Comparison of ENCODE assay signal across 27 cellular contexts in the genomic region with DNA sequence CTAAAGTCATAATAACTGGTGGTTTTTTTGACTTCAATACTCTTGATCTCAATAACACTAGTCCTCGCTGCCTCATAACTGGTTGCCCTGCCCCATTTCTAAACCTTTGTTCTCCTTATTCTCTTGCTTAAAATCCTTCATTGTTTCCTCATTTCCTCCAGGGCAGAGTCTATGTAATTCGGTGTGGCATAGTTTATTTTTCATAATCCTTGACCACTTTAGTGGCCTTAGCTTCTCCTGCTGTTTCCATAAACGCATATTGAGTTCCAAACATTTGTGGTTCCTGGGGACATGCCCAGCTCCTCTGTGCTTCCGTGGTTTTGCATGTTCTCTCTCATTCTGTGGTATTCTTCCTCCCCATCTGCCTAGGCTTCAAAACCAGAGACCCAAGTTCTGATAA.
A peak's percentile ranks its signal among the peaks of the same experiment; 100 is the strongest.
DNase-seq lines count a peak whose midpoint lies in the region; ATAC-seq and TF ChIP-seq lines count a peak whose summit lies in the region.
"Had no signal": no experiment of that assay in that cellular context is flagged by ENCODE, and none has a peak within 500 bp of the region (broad histone marks: within the 10 kb centered on the region; RNA-seq: fewer than 3 reads in every experiment).

No MANE protein-coding gene starts in this region.

- H3K9me3 Mint-ChIP-seq in nephron progenitor cell: no peaks in the 10 kb centered on the region
- H3K9me3 Mint-ChIP-seq: activated CD8-positive, alpha-beta T cell treated with anti-CD3 and anti-CD28 coated beads for 36 hours; CD4-positive, alpha-beta T cell; central memory CD8-positive, alpha-beta T cell; nephron; stimulated activated naive B cell treated with anti-CD40 and anti-IgM and Interleukin-4, amounts not matched to agents 10 μg/mL and 1 μg/mL and 100 μg/mL, for 72 hours had no signal

- peak; percentile 9 for DNase-seq in GM04503 (ENCODE audit: low read depth)
- peak; percentile 30 to 57 for DNase-seq in NOMO-1 (lab: John Stamatoyannopoulos, UW; ENCODE audit: unreplicated experiment in 2 of 2)
- peak; percentile 58 for DNase-seq in astrocyte of the spinal cord (ENCODE audit: low read depth, low spot score)
- DNase-seq in nephron progenitor cell: no peak
- DNase-seq in iPS-NIHi11 (ENCODE audit: low spot score): no peak
- no peak for DNase-seq in NCI-H69 (lab: John Stamatoyannopoulos, UW)
- DNase-seq: activated CD8-positive, alpha-beta T cell treated with anti-CD3 and anti-CD28 coated beads for 36 hours; activated naive CD4-positive, alpha-beta T cell; activated T-cell treated with anti-CD3 and anti-CD28 coated beads, Interleukin-2, amount 50 U/mL, for 1 hour; amygdala; CD4-positive, alpha-beta T cell; effector CD8-positive, alpha-beta T cell; GOT3; Kasumi-1; NCI-H1436; NCI-H526 treated with DMSO at 0.1 percent for 48 hours; PC-3; SHP77 treated with DMSO at 0.1 percent for 48 hours; stimulated activated naive B cell treated with anti-CD40 and anti-IgM and Interleukin-4, amounts not matched to agents 10 μg/mL and 1 μg/mL and 100 μg/mL, for 72 hours; T-helper 2 cell; WERI-Rb-1 had no signal

- H3K4me3 Mint-ChIP-seq in nephron progenitor cell: no peak overlapping the region
- H3K4me3 Mint-ChIP-seq: activated CD8-positive, alpha-beta T cell treated with anti-CD3 and anti-CD28 coated beads for 36 hours; CD4-positive, alpha-beta T cell; central memory CD8-positive, alpha-beta T cell; nephron; stimulated activated naive B cell treated with anti-CD40 and anti-IgM and Interleukin-4, amounts not matched to agents 10 μg/mL and 1 μg/mL and 100 μg/mL, for 72 hours had no signal

- H3K4me3 ChIP-seq in astrocyte of the spinal cord (ENCODE audit: low read depth, low read length): no peak overlapping the region
- H3K4me3 ChIP-seq: thoracic aorta had no signal

- ATAC-seq in GM21381 (IDR thresholded peaks at IDR 0.05; ENCODE audit: unreplicated experiment): no peak
- no peak for ATAC-seq in HG03460 (IDR thresholded peaks at IDR 0.05; ENCODE audit: unreplicated experiment)
- ATAC-seq: activated CD8-positive, alpha-beta T cell treated with anti-CD3 and anti-CD28 coated beads for 36 hours; PC-3; stimulated activated naive B cell treated with anti-CD40 and anti-IgM and Interleukin-4, amounts not matched to agents 10 μg/mL and 1 μg/mL and 100 μg/mL, for 72 hours had no signal

- no peaks in the 10 kb centered on the region for H3K4me1 Mint-ChIP-seq in nephron progenitor cell
- H3K4me1 Mint-ChIP-seq: central memory CD8-positive, alpha-beta T cell; nephron had no signal

- no peaks in the 10 kb centered on the region for H3K36me3 Mint-ChIP-seq in nephron progenitor cell (ENCODE audit: low read depth)
- H3K36me3 Mint-ChIP-seq: stimulated activated naive B cell treated with anti-CD40 and anti-IgM and Interleukin-4, amounts not matched to agents 10 μg/mL and 1 μg/mL and 100 μg/mL, for 72 hours had no signal

- H3K27me3 Mint-ChIP-seq in nephron progenitor cell (ENCODE audit: low read depth, poor library complexity): peaks cover 6% of the 10 kb centered on the region
- H3K27me3 Mint-ChIP-seq: progenitor cell of endocrine pancreas had no signal

- H3K27ac Mint-ChIP-seq in nephron progenitor cell: peak overlapping the region; percentile 8
- H3K27ac Mint-ChIP-seq: activated CD8-positive, alpha-beta T cell treated with anti-CD3 and anti-CD28 coated beads for 36 hours; CD4-positive, alpha-beta T cell; nephron; progenitor cell of endocrine pancreas; stimulated activated naive B cell treated with anti-CD40 and anti-IgM and Interleukin-4, amounts not matched to agents 10 μg/mL and 1 μg/mL and 100 μg/mL, for 72 hours had no signal

- in situ Hi-C loops in astrocyte of the spinal cord (cut with HindIII; ENCODE audit: low sequenced_read_pairs): no loop called here

- TF ChIP-seq CTCF in astrocyte of the spinal cord (IDR thresholded peaks at IDR 0.05; ENCODE audit: low read depth, low read length) (no peak), nephron progenitor cell (IDR thresholded peaks at IDR 0.05) (no peak)

Comparison
In these comparisons a context has a peak if more than half of its experiments do, and no peak if none do; other contexts are left out.
1. DNase-seq: peak in GM04503 (single experiment), NOMO-1 (2 of 2) and astrocyte of the spinal cord (single experiment); none in nephron progenitor cell (single experiment), iPS-NIHi11 (single experiment) and NCI-H69 (single experiment).